Comparison of ENCODE assay signal across 25 cellular contexts in the genomic region with DNA sequence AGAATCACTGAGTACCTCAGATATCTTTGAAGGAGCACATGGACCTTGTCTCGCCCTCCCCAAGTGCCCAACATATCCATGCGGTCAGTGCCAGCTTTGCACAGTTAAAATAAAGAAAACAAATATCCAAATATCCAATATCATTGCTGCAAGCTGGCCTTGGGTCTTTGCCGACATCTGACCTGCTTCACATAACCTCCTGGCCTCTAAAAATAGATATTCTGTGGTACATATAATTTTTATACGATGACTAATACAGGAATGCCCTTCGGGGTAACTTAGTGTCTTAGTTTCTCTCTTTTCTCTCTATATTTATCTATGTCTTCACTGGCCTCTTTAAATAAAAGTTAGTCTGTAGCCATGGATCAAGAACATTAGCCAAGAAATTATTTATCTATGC.
DNase-seq lines count a peak whose midpoint lies in the region; ATAC-seq, FAIRE-seq and TF ChIP-seq lines count a peak whose summit lies in the region.
"Had no signal": no experiment of that assay in that cellular context is flagged by ENCODE, and none has a peak within 500 bp of the region (broad histone marks: within the 10 kb centered on the region; RNA-seq: fewer than 3 reads in every experiment).

No MANE protein-coding gene starts in this region.

- no peak for DNase-seq in heart right ventricle
- DNase-seq in right atrium auricular region (ENCODE audit: low spot score) = no peak
- DNase-seq in RCC 7860 (ENCODE audit: low spot score) = peak; percentile 7
- peak; percentile 54 for DNase-seq in myocyte (ENCODE audit: low read depth)
- no peak for DNase-seq in activated CD4-positive, alpha-beta memory T cell treated with anti-CD3 and anti-CD28 coated beads for 36 hours
- DNase-seq: AML-193; CD4-positive, alpha-beta T cell; COR-L47; DMS53; GOT3; KBM-7; NCI-H1092; NCI-H1417 treated with DMSO at 0.1 percent for 48 hours; NCI-H187; NCI-H2081 treated with DMSO at 0.1 percent for 48 hours; NCI-H2171 treated with DMSO at 0.1 percent for 48 hours; NCI-H524 treated with DMSO at 0.1 percent for 48 hours; NCI-H774; SHP77 had no signal

- H3K36me3 ChIP-seq in heart right ventricle (no peaks in the 10 kb centered on the region), right atrium auricular region (no peaks in the 10 kb centered on the region), skeletal muscle tissue (ENCODE audit: control insufficient read depth in 3 of 3, insufficient read depth in 3 of 3, low read length in 3 of 3) (no peaks in the 10 kb centered on the region)
- H3K36me3 ChIP-seq: BLaER1 treated with 17β-estradiol and CSF1 and Interleukin-3, amounts not matched to agents 10 nM and 100 nM; HAP-1 had no signal

- H3K27me3 Mint-ChIP-seq in activated CD4-positive, alpha-beta memory T cell treated with anti-CD3 and anti-CD28 coated beads for 36 hours = no peaks in the 10 kb centered on the region
- H3K27me3 Mint-ChIP-seq: CD4-positive, alpha-beta T cell had no signal

- H3K4me1 ChIP-seq in heart right ventricle (peaks cover 0 to 34% (median 0%) of the 10 kb centered on the region in 9 donors), right atrium auricular region (no peaks in the 10 kb centered on the region), skeletal muscle tissue (ENCODE audit: control insufficient read depth in 3 of 3, insufficient read depth in 3 of 3, low read length in 3 of 3) (peaks cover 19 to 47% (median 33%) of the 10 kb centered on the region in 3 donors)
- H3K4me1 ChIP-seq: A549, HAP-1 had no signal

- no peaks in the 10 kb centered on the region for H3K9me3 ChIP-seq in heart right ventricle
- H3K9me3 ChIP-seq in right atrium auricular region = no peaks in the 10 kb centered on the region
- no peaks in the 10 kb centered on the region for H3K9me3 ChIP-seq in skeletal muscle tissue (ENCODE audit: control insufficient read depth in 3 of 3, low read length in 3 of 3)
- H3K9me3 ChIP-seq: A549; BLaER1 treated with 17β-estradiol and CSF1 and Interleukin-3, amounts not matched to agents 10 nM and 100 nM; HAP-1 had no signal

- TF ChIP-seq CTCF in heart right ventricle (IDR thresholded peaks at IDR 0.05) (no peak), right atrium auricular region (IDR thresholded peaks at IDR 0.05) (no peak)

- H3K4me3 Mint-ChIP-seq in activated CD4-positive, alpha-beta memory T cell treated with anti-CD3 and anti-CD28 coated beads for 36 hours = no peak overlapping the region
- H3K4me3 Mint-ChIP-seq: CD4-positive, alpha-beta T cell had no signal

- H3K27ac Mint-ChIP-seq in activated CD4-positive, alpha-beta memory T cell treated with anti-CD3 and anti-CD28 coated beads for 36 hours = no peak overlapping the region
- H3K27ac Mint-ChIP-seq: CD4-positive, alpha-beta T cell had no signal

- ATAC-seq in heart right ventricle (peak in 5 of 8 donors; percentile 13 to 79 (median 52)), HG03439 (IDR thresholded peaks at IDR 0.05; ENCODE audit: unreplicated experiment) (no peak), GM18498 (IDR thresholded peaks at IDR 0.05; ENCODE audit: unreplicated experiment) (no peak)
- ATAC-seq: A549 had no signal

- CTCF ChIA-PET in activated CD4-positive, alpha-beta memory T cell treated with anti-CD3 and anti-CD28 coated beads for 36 hours (lab: Charles Lee) = no interaction called here

- H3K4me3 ChIP-seq in heart right ventricle = no peak overlapping the region
- H3K4me3 ChIP-seq in right atrium auricular region = no peak overlapping the region
- H3K4me3 ChIP-seq in skeletal muscle tissue (ENCODE audit: low read length in 3 of 3) = peak overlapping the region in 1 of 3 donors; percentile 23
- H3K4me3 ChIP-seq: A549; BLaER1 treated with 17β-estradiol and CSF1 and Interleukin-3, amounts not matched to agents 10 nM and 100 nM; HAP-1 had no signal

- no peaks in the 10 kb centered on the region for H3K36me3 Mint-ChIP-seq in activated CD4-positive, alpha-beta memory T cell treated with anti-CD3 and anti-CD28 coated beads for 36 hours

- no peaks in the 10 kb centered on the region for H3K9me3 Mint-ChIP-seq in activated CD4-positive, alpha-beta memory T cell treated with anti-CD3 and anti-CD28 coated beads for 36 hours
- H3K9me3 Mint-ChIP-seq: CD4-positive, alpha-beta T cell had no signal

- no peaks in the 10 kb centered on the region for H3K4me1 Mint-ChIP-seq in activated CD4-positive, alpha-beta memory T cell treated with anti-CD3 and anti-CD28 coated beads for 36 hours (ENCODE audit: low read depth)

- peak overlapping the region; percentile 40 to 69 (median 47) for H3K9ac ChIP-seq in skeletal muscle tissue (ENCODE audit: low read depth in 1 of 3, low read length in 3 of 3)
- H3K9ac ChIP-seq: BLaER1 treated with 17β-estradiol and CSF1 and Interleukin-3, amounts not matched to agents 10 nM and 100 nM had no signal

- FAIRE-seq in RCC 7860 (lab: Jason Lieb, UNC) = peak; percentile 14
- FAIRE-seq: A549 had no signal

- 53 to 54% methylated on average over 5 of the region's 5 CpGs for WGBS in heart right ventricle, 2 donors

- H3K27me3 ChIP-seq in heart right ventricle (no peaks in the 10 kb centered on the region), right atrium auricular region (no peaks in the 10 kb centered on the region), skeletal muscle tissue (ENCODE audit: control insufficient read depth in 3 of 3, insufficient read depth in 3 of 3, low read length in 3 of 3) (no peaks in the 10 kb centered on the region)
- H3K27me3 ChIP-seq: BLaER1 treated with 17β-estradiol and CSF1 and Interleukin-3, amounts not matched to agents 10 nM and 100 nM had no signal

- POLR2A ChIA-PET in activated CD4-positive, alpha-beta memory T cell treated with anti-CD3 and anti-CD28 coated beads for 36 hours (lab: Charles Lee) = no interaction called here

- H3K27ac ChIP-seq in heart right ventricle = peak overlapping the region in 1 of 10 donors; percentile 31
- H3K27ac ChIP-seq in right atrium auricular region = no peak overlapping the region
- H3K27ac ChIP-seq in skeletal muscle tissue (ENCODE audit: low read depth, low read length) = peak overlapping the region; percentile 90
- H3K27ac ChIP-seq: A549; BLaER1 treated with 17β-estradiol and CSF1 and Interleukin-3, amounts not matched to agents 10 nM and 100 nM had no signal

- intact Hi-C loops in heart right ventricle (cut with DNase I) = no loop called here
- intact Hi-C loops in activated CD4-positive, alpha-beta memory T cell treated with anti-CD3 and anti-CD28 coated beads for 36 hours (cut with micrococcal nuclease) = no loop called here

Comparison
In these comparisons a context has a peak if more than half of its experiments do, and no peak if none do; other contexts are left out.
1. ATAC-seq: peak in heart right ventricle (5 of 8); none in HG03439 (single experiment) and GM18498 (single experiment).
2. DNase-seq: peak in RCC 7860 (single experiment) and myocyte (single experiment); none in heart right ventricle (0 of 2), right atrium auricular region (single experiment) and activated CD4-positive, alpha-beta memory T cell treated with anti-CD3 and anti-CD28 coated beads for 36 hours (single experiment).